ENCODE assay signal across 1 cellular context in genomic region chr11:64357904-64358535, GRCh38.
TF ChIP-seq lines count a peak whose summit lies in the region.

No MANE protein-coding gene starts in this region.

TF ChIP-seq in GM23338, 12 proteins besides CTCF, POLR2A, EP300 and RAD21 (continued from another document):
- TF ChIP-seq ZNF462 (CRISPR knock-in tag; IDR thresholded peaks at IDR 0.05) (no peak), REST (IDR thresholded peaks at IDR 0.05; ENCODE audit: unreplicated experiment) (no peak), POLR2AphosphoS5 (IDR thresholded peaks at IDR 0.05; ENCODE audit: low read depth) (no peak)
TF ChIP-seq in GM23338: peak in this region for 0.
